1 cellular context compared by ENCODE assay signal in genomic region chr21:25396135-25396711, GRCh38.
TF ChIP-seq lines count a peak whose summit lies in the region.

No MANE protein-coding gene starts in this region.

TF ChIP-seq in HepG2, 621 proteins besides CTCF, POLR2A, EP300 and RAD21 (continued from another document):
- no peak for TF ChIP-seq ATF4 (CRISPR knock-in tag; IDR thresholded peaks at IDR 0.05)
- TF ChIP-seq SNAI1 (CRISPR knock-in tag; IDR thresholded peaks at IDR 0.05; ENCODE audit: borderline replicate concordance) = no peak
